16 cellular contexts compared by ENCODE assay signal in genomic region chr14:62436256-62436655, GRCh38.
"Had no signal": no experiment of that assay in that cellular context is flagged by ENCODE, and none has a peak within 500 bp of the region (broad histone marks: within the 10 kb centered on the region; RNA-seq: fewer than 3 reads in every experiment).

No MANE protein-coding gene starts in this region.

- H3K27me3 ChIP-seq: tibial artery had no signal

- ATAC-seq: left colon; lower lobe of right lung; natural killer cell treated with Interleukin-12 subunit alpha and Interleukin-12 subunit beta and Interleukin-15 and Interleukin-18, amount 100 ng/mL, for 72 hours; sciatic nerve; stimulated activated naive B cell treated with anti-CD40 and anti-IgM and Interleukin-4, amounts not matched to agents 10 μg/mL and 1 μg/mL and 100 μg/mL, for 72 hours; WTC11 had no signal

- DNase-seq: activated CD4-positive, alpha-beta memory T cell treated with anti-CD3 and anti-CD28 coated beads for 36 hours; activated CD4-positive, alpha-beta T cell treated with anti-CD3 and anti-CD28 coated beads for 4 hours; activated T-cell treated with anti-CD3 and anti-CD28 coated beads for 4 hours; foreskin fibroblast; glutamatergic neuron; hypothalamus; islet precursor cell; left colon; lower lobe of right lung; stimulated activated CD4-positive, alpha-beta T cell treated with anti-CD3 and anti-CD28 coated beads, Interleukin-4, amount 100 ng/mL, for 24 hours; stimulated activated naive B cell treated with anti-CD40 and anti-IgM and Interleukin-4, amounts not matched to agents 10 μg/mL and 1 μg/mL and 100 μg/mL, for 72 hours; tibial artery had no signal

- H3K4me1 ChIP-seq: lower lobe of right lung, parathyroid adenoma, tibial artery had no signal

- H3K27ac ChIP-seq: lower lobe of right lung, parathyroid adenoma, tibial artery had no signal
